9 cellular contexts compared by ENCODE assay signal in genomic region chr13:30132623-30133553, GRCh38.
DNase-seq lines count a peak whose midpoint lies in the region; ATAC-seq and TF ChIP-seq lines count a peak whose summit lies in the region.
"Had no signal": no experiment of that assay in that cellular context is flagged by ENCODE, and none has a peak within 500 bp of the region (broad histone marks: within the 10 kb centered on the region; RNA-seq: fewer than 3 reads in every experiment).

No MANE protein-coding gene starts in this region.

- DNase-seq in CMK (ENCODE audit: low read depth) = peak; percentile 77
- DNase-seq in HL-60 (ENCODE audit: low read depth in 1 of 2, low spot score in 1 of 2) = peak; percentile 86 to 98
- DNase-seq in NOMO-1 (lab: John Stamatoyannopoulos, UW; ENCODE audit: unreplicated experiment in 2 of 2) = peak; percentile 92 to 93
- DNase-seq in activated CD8-positive, alpha-beta T cell treated with anti-CD3 and anti-CD28 coated beads, Interleukin-2, amount 10 ng/mL, durations not matched to agents 7 days and 5 days = peak; percentile 98
- peak; percentile 96 for DNase-seq in effector CD8-positive, alpha-beta T cell (lab: John Stamatoyannopoulos, UW)
- peak; percentile 90 for DNase-seq in mesenchymal stem cell
- peak; percentile 95 for DNase-seq in stimulated activated CD8-positive, alpha-beta memory T cell treated with anti-CD3 and anti-CD28 coated beads, Interleukin-15, amount 100 ng/mL, for 24 hours (ENCODE audit: low read depth)

- no peak overlapping the region for H3K9ac ChIP-seq in mesenchymal stem cell (ENCODE audit: low read length)

- no peak overlapping the region for H2AFZ ChIP-seq in mesenchymal stem cell (ENCODE audit: low read depth, low read length)

- H3K9me3 ChIP-seq in mesenchymal stem cell (ENCODE audit: control insufficient read depth, low read length) = no peaks in the 10 kb centered on the region

- H3K4me3 Mint-ChIP-seq in activated CD8-positive, alpha-beta T cell treated with anti-CD3 and anti-CD28 coated beads, Interleukin-2, amount 10 ng/mL, durations not matched to agents 7 days and 5 days = no peak overlapping the region
- H3K4me3 Mint-ChIP-seq: dendritic cell treated with granulocyte-macrophage colony-stimulating factor and Interleukin-4, amounts not matched to agents 40 ng/mL and 50 ng/mL, for 4 days had no signal

- H3K4me3 ChIP-seq in HL-60 (replicated peaks; ENCODE audit: insufficient read depth, low read length) (no peak overlapping the region), mesenchymal stem cell (ENCODE audit: insufficient read depth in 1 of 2, low read depth in 1 of 2, low read length in 2 of 2) (no peak overlapping the region)

- peak overlapping the region; percentile 2 for H2BK15ac ChIP-seq in mesenchymal stem cell (ENCODE audit: low read depth, poor library complexity, severe bottlenecking)

- H3K27ac ChIP-seq in HL-60 (replicated peaks) = no peak overlapping the region
- H3K27ac ChIP-seq in mesenchymal stem cell (ENCODE audit: low read length, poor library complexity, severe bottlenecking) = no peak overlapping the region

- peak overlapping the region; percentile 45 for H3K27ac Mint-ChIP-seq in activated CD8-positive, alpha-beta T cell treated with anti-CD3 and anti-CD28 coated beads, Interleukin-2, amount 10 ng/mL, durations not matched to agents 7 days and 5 days
- H3K27ac Mint-ChIP-seq: dendritic cell treated with granulocyte-macrophage colony-stimulating factor and Interleukin-4, amounts not matched to agents 40 ng/mL and 50 ng/mL, for 4 days had no signal

- peaks cover 3% of the 10 kb centered on the region for H3K27me3 Mint-ChIP-seq in activated CD8-positive, alpha-beta T cell treated with anti-CD3 and anti-CD28 coated beads, Interleukin-2, amount 10 ng/mL, durations not matched to agents 7 days and 5 days (ENCODE audit: low read depth)
- H3K27me3 Mint-ChIP-seq: dendritic cell treated with granulocyte-macrophage colony-stimulating factor and Interleukin-4, amounts not matched to agents 40 ng/mL and 50 ng/mL, for 4 days had no signal

- H3K27me3 ChIP-seq in HL-60 (ENCODE audit: insufficient read depth, poor library complexity, severe bottlenecking) (no peaks in the 10 kb centered on the region), mesenchymal stem cell (ENCODE audit: control insufficient read depth in 1 of 2, insufficient read depth in 1 of 2, low read length in 2 of 2) (peaks cover 0 to 25% of the 10 kb centered on the region in 2 experiments)

- no peaks in the 10 kb centered on the region for H3K36me3 ChIP-seq in mesenchymal stem cell (ENCODE audit: control insufficient read depth in 1 of 2, insufficient read depth in 2 of 2, low read depth in 1 of 2, low read length in 2 of 2)

- TF ChIP-seq CTCF in HL-60 (IDR thresholded peaks at IDR 0.05; ENCODE audit: insufficient read depth, low read length) = peak; percentile 43

- H3K4me1 ChIP-seq in mesenchymal stem cell (ENCODE audit: control insufficient read depth, insufficient read depth, low read depth, low read length) = peaks cover 18% of the 10 kb centered on the region

- peak overlapping the region; percentile 10 for H4K8ac ChIP-seq in mesenchymal stem cell (ENCODE audit: low read length)

- no peaks in the 10 kb centered on the region for H3K36me3 Mint-ChIP-seq in activated CD8-positive, alpha-beta T cell treated with anti-CD3 and anti-CD28 coated beads, Interleukin-2, amount 10 ng/mL, durations not matched to agents 7 days and 5 days (ENCODE audit: low read depth)

- H4K91ac ChIP-seq in mesenchymal stem cell (ENCODE audit: low read length) = peak overlapping the region; percentile 70

- H2BK120ac ChIP-seq in mesenchymal stem cell (ENCODE audit: low read depth, low read length) = peak overlapping the region; percentile 36

- no peaks in the 10 kb centered on the region for H3K79me1 ChIP-seq in mesenchymal stem cell (replicated peaks; ENCODE audit: low read length, poor library complexity, severe bottlenecking)

- peak; percentile 92 for ATAC-seq in GM19455 (IDR thresholded peaks at IDR 0.05; ENCODE audit: unreplicated experiment)
- ATAC-seq in activated CD8-positive, alpha-beta T cell treated with anti-CD3 and anti-CD28 coated beads, Interleukin-2, amount 10 ng/mL, durations not matched to agents 7 days and 5 days = peak; percentile 100

- POLR2A ChIA-PET in activated CD8-positive, alpha-beta T cell treated with anti-CD3 and anti-CD28 coated beads, Interleukin-2, amount 10 ng/mL, durations not matched to agents 7 days and 5 days (lab: Charles Lee) = interaction anchor here (0.6 to 2.5 kb wide), 12 partner anchors 13 to 484 kb away, joined by 3 to 10 read pairs (median 4); partner anchors contain the start of genes HMGB1, KATNAL1 and USPL1

- WGBS in mesenchymal stem cell = 58% methylated on average over 39 of the region's 39 CpGs

- CTCF ChIA-PET in activated CD8-positive, alpha-beta T cell treated with anti-CD3 and anti-CD28 coated beads, Interleukin-2, amount 10 ng/mL, durations not matched to agents 7 days and 5 days (lab: Charles Lee) = interaction anchor here (0.5 to 5.7 kb wide), 97 partner anchors 11 to 673 kb away, joined by 3 to 171 read pairs (median 5); partner anchors contain the start of genes HMGB1, KATNAL1 and UBL3

- H3K4me1 Mint-ChIP-seq in activated CD8-positive, alpha-beta T cell treated with anti-CD3 and anti-CD28 coated beads, Interleukin-2, amount 10 ng/mL, durations not matched to agents 7 days and 5 days (ENCODE audit: low read depth) = peaks cover 11% of the 10 kb centered on the region

- peak overlapping the region; percentile 7 to 89 for H2BK12ac ChIP-seq in mesenchymal stem cell (ENCODE audit: low read length in 2 of 2)

- H3K23ac ChIP-seq in mesenchymal stem cell (ENCODE audit: low read length in 2 of 2) = no peak overlapping the region

- H2BK5ac ChIP-seq in mesenchymal stem cell (ENCODE audit: low read depth, low read length, poor library complexity, severe bottlenecking) = no peak overlapping the region

- peak overlapping the region; percentile 50 to 80 for H3K18ac ChIP-seq in mesenchymal stem cell (ENCODE audit: low read depth in 1 of 2, low read length in 2 of 2)

- H3K9me3 Mint-ChIP-seq in activated CD8-positive, alpha-beta T cell treated with anti-CD3 and anti-CD28 coated beads, Interleukin-2, amount 10 ng/mL, durations not matched to agents 7 days and 5 days (ENCODE audit: insufficient read depth) = no peaks in the 10 kb centered on the region
- H3K9me3 Mint-ChIP-seq: dendritic cell treated with granulocyte-macrophage colony-stimulating factor and Interleukin-4, amounts not matched to agents 40 ng/mL and 50 ng/mL, for 4 days had no signal

- peak overlapping the region; percentile 4 for H2AK5ac ChIP-seq in mesenchymal stem cell (ENCODE audit: low read length, severe bottlenecking)

- peak overlapping the region; percentile 22 to 35 for H3K4ac ChIP-seq in mesenchymal stem cell (ENCODE audit: low read depth in 1 of 2, low read length in 2 of 2)

- no peak overlapping the region for H3K4me2 ChIP-seq in mesenchymal stem cell (ENCODE audit: low read length, poor library complexity, severe bottlenecking)

- H3K14ac ChIP-seq in mesenchymal stem cell (ENCODE audit: low read length in 2 of 2) = no peak overlapping the region
